ENCODE assay signal across 15 cellular contexts in genomic region chr16:72149676-72150464, GRCh38. TPM values are rescaled to one million over a fixed set of nuclear protein-coding genes. Genes with fewer than 3 reads are reported as not detected.
DNase-seq lines count a peak whose midpoint lies in the region; ATAC-seq and TF ChIP-seq lines count a peak whose summit lies in the region.
"Had no signal": no experiment of that assay in that cellular context is flagged by ENCODE, and none has a peak within 500 bp of the region (broad histone marks: within the 10 kb centered on the region; RNA-seq: fewer than 3 reads in every experiment).

No MANE protein-coding gene starts in this region.

- H3K18ac ChIP-seq in H9 (ENCODE audit: insufficient read length, low read depth, low read length), result no peak overlapping the region

- no peak overlapping the region for H4K91ac ChIP-seq in H9 (ENCODE audit: insufficient read length, low read depth, low read length)

- H3K79me2 ChIP-seq in DND-41 (ENCODE audit: insufficient read depth, low read length), result no peaks in the 10 kb centered on the region
- no peaks in the 10 kb centered on the region for H3K79me2 ChIP-seq in H9 (ENCODE audit: insufficient read depth, low read length)
- H3K79me2 ChIP-seq in OCI-LY3 (ENCODE audit: low read length), result no peaks in the 10 kb centered on the region

- WGBS in H9 (ENCODE audit: extremely low coverage, insufficient read length, low lambda C conversion rate), result no CpG with 5 or more reads among the region's 8 CpGs

- H3K56ac ChIP-seq in H9 (ENCODE audit: insufficient read length, low read depth, low read length), result no peak overlapping the region

- no peaks in the 10 kb centered on the region for H3K9me3 ChIP-seq in DND-41 (ENCODE audit: insufficient read depth, low read length, severe bottlenecking)
- no peaks in the 10 kb centered on the region for H3K9me3 ChIP-seq in H9 (ENCODE audit: control insufficient read depth, low read depth, low read length)
- H3K9me3 ChIP-seq in OCI-LY3 (ENCODE audit: insufficient read depth, low read length), result no peaks in the 10 kb centered on the region
- H3K9me3 ChIP-seq: thoracic aorta had no signal

- no peaks in the 10 kb centered on the region for H3K36me3 Mint-ChIP-seq in H9 (ENCODE audit: insufficient read depth in 1 of 3, low read depth in 3 of 3)
- H3K36me3 Mint-ChIP-seq: natural killer cell had no signal

- H3K4me1 ChIP-seq in DND-41 (ENCODE audit: insufficient read depth, low read length) (peaks cover 10% of the 10 kb centered on the region), H9 (ENCODE audit: insufficient read depth, low read length) (no peaks in the 10 kb centered on the region), OCI-LY3 (ENCODE audit: low read length) (peaks cover 2% of the 10 kb centered on the region; the same call in 1 of the 2 replicates)

- no peak overlapping the region for H3T11ph ChIP-seq in H9 (ENCODE audit: low read length)

- no peaks in the 10 kb centered on the region; a peak in 1 of 5 replicates for H3K9me3 Mint-ChIP-seq in H9
- H3K9me3 Mint-ChIP-seq: HFFc6; natural killer cell; T-helper 2 cell treated with Interferon-gamma antibody and Interleukin-4, amounts not matched to agents 5 μg/mL and 100 μg/mL, for 36 hours had no signal

- H3K4me3 Mint-ChIP-seq in H9, result no peak overlapping the region
- H3K4me3 Mint-ChIP-seq: HFFc6; natural killer cell; T-helper 2 cell treated with Interferon-gamma antibody and Interleukin-4, amounts not matched to agents 5 μg/mL and 100 μg/mL, for 36 hours had no signal

- intact Hi-C loops in head of caudate nucleus (cut with DNase I), result no loop called here

- DNase-seq in DND-41 (peak; percentile 29), H9 (peak; percentile 59), left kidney (ENCODE audit: low read depth, low spot score) (peak; percentile 27), head of caudate nucleus (no peak), NCI-H446 (lab: John Stamatoyannopoulos, UW) (no peak), NAMALWA (ENCODE audit: low spot score) (no peak)
- DNase-seq: activated CD4-positive, alpha-beta T cell treated with anti-CD3 and anti-CD28 coated beads for 4 hours; activated T-cell treated with anti-CD3 and anti-CD28 coated beads for 4 hours; HFFc6; natural killer cell; NCI-H1048 had no signal

- H3K4me2 ChIP-seq in DND-41 (ENCODE audit: insufficient read depth, low read length), result no peak overlapping the region
- no peak overlapping the region for H3K4me2 ChIP-seq in H9 (ENCODE audit: insufficient read depth, insufficient read length, low read length)
- H3K4me2 ChIP-seq in OCI-LY3 (ENCODE audit: low read length), result no peak overlapping the region

- no peak overlapping the region for H2BK15ac ChIP-seq in H9 (ENCODE audit: low read depth, low read length)

- H3K36me3 ChIP-seq in DND-41 (ENCODE audit: insufficient read depth, low read length) (no peaks in the 10 kb centered on the region), OCI-LY3 (replicated peaks; ENCODE audit: low read depth, low read length) (no peaks in the 10 kb centered on the region)
- H3K36me3 ChIP-seq: cardiac muscle cell, thoracic aorta had no signal

- no peak overlapping the region for H2BK12ac ChIP-seq in H9 (ENCODE audit: insufficient read length, low read depth, low read length)

- H2AFZ ChIP-seq in DND-41 (ENCODE audit: low read depth, low read length), result no peak overlapping the region
- no peak overlapping the region for H2AFZ ChIP-seq in H9 (ENCODE audit: low read length)
- no peak overlapping the region for H2AFZ ChIP-seq in OCI-LY3 (ENCODE audit: low read depth, low read length)

- no peak overlapping the region for H2BK120ac ChIP-seq in H9 (ENCODE audit: low read depth, low read length, poor library complexity, severe bottlenecking)

- H3K23me2 ChIP-seq in H9 (ENCODE audit: insufficient read length, low read depth, low read length, poor library complexity, severe bottlenecking), result no peaks in the 10 kb centered on the region

- H3K4ac ChIP-seq in H9 (ENCODE audit: low read depth, low read length), result no peak overlapping the region

- H2AK5ac ChIP-seq in H9 (ENCODE audit: insufficient read length, low read length), result no peak overlapping the region

- H3K4me3 ChIP-seq in DND-41 (ENCODE audit: low read depth in 1 of 2, low read length in 2 of 2) (no peak overlapping the region), OCI-LY3 (ENCODE audit: low read length) (no peak overlapping the region)
- H3K4me3 ChIP-seq: cardiac muscle cell, thoracic aorta had no signal

- peaks cover 8 to 9% of the 10 kb centered on the region in 2 experiments for H3K4me1 Mint-ChIP-seq in H9

- no peak overlapping the region for H3K14ac ChIP-seq in H9 (ENCODE audit: insufficient read depth, low read length)

- H3K27me3 ChIP-seq in DND-41 (ENCODE audit: insufficient read depth, low read length, poor library complexity), result no peaks in the 10 kb centered on the region
- H3K27me3 ChIP-seq in H9 (ENCODE audit: insufficient read depth, low read length), result no peaks in the 10 kb centered on the region
- no peaks in the 10 kb centered on the region for H3K27me3 ChIP-seq in OCI-LY3 (ENCODE audit: low read depth, low read length)
- H3K27me3 ChIP-seq: cardiac muscle cell had no signal

- no peaks in the 10 kb centered on the region for H3K79me1 ChIP-seq in H9 (ENCODE audit: insufficient read depth, low read depth, low read length, poor library complexity, severe bottlenecking)

- no peaks in the 10 kb centered on the region for H4K20me1 ChIP-seq in DND-41 (ENCODE audit: insufficient read depth, low read length)
- no peaks in the 10 kb centered on the region for H4K20me1 ChIP-seq in H9 (ENCODE audit: control insufficient read depth, insufficient read depth, insufficient read length)
- no peaks in the 10 kb centered on the region for H4K20me1 ChIP-seq in OCI-LY3 (ENCODE audit: insufficient read depth, low read length)

- H4K8ac ChIP-seq in H9 (replicated peaks; ENCODE audit: insufficient read length, low read depth, low read length), result no peak overlapping the region

- H3K27ac Mint-ChIP-seq in H9, result peak overlapping the region in 2 of 3 experiments; percentile 26 to 46; a peak in 2 of 7 replicates
- H3K27ac Mint-ChIP-seq: HFFc6; natural killer cell; T-helper 2 cell treated with Interferon-gamma antibody and Interleukin-4, amounts not matched to agents 5 μg/mL and 100 μg/mL, for 36 hours had no signal

- ATAC-seq in DND-41 (ENCODE audit: insufficient read depth, low read depth), result peak; percentile 84
- ATAC-seq: natural killer cell had no signal

- no peak overlapping the region for H2BK5ac ChIP-seq in H9 (ENCODE audit: insufficient read length, low read length)

- peaks cover 5% of the 10 kb centered on the region for H3K27me3 Mint-ChIP-seq in H9 (ENCODE audit: low read depth)

- no peak overlapping the region for H3K23ac ChIP-seq in H9 (ENCODE audit: insufficient read length, low read depth, low read length)

- no peak overlapping the region for H3K27ac ChIP-seq in DND-41 (ENCODE audit: low read length)
- H3K27ac ChIP-seq in H9 (ENCODE audit: insufficient read length, low read depth, low read length), result no peak overlapping the region
- no peak overlapping the region for H3K27ac ChIP-seq in OCI-LY3 (ENCODE audit: low read length)
- H3K27ac ChIP-seq: cardiac muscle cell, thoracic aorta had no signal

- H4K5ac ChIP-seq in H9 (ENCODE audit: insufficient read length, low read depth, low read length), result no peak overlapping the region

- no peak for TF ChIP-seq CTCF in DND-41 (IDR thresholded peaks at IDR 0.05; ENCODE audit: borderline replicate concordance, extremely low read depth, low read length, poor library complexity, severe bottlenecking)
- TF ChIP-seq CTCF in H9 (conservative IDR thresholded peaks at IDR 0.05), result peak; percentile 66
- peak; percentile 34 for TF ChIP-seq CTCF in OCI-LY3 (IDR thresholded peaks at IDR 0.05; ENCODE audit: low read depth, low read length)

- H3K9ac ChIP-seq in DND-41 (ENCODE audit: low read depth, low read length), result no peak overlapping the region
- H3K9ac ChIP-seq in H9 (ENCODE audit: extremely low read depth, insufficient read length, low read length), result no peak overlapping the region
- no peak overlapping the region for H3K9ac ChIP-seq in OCI-LY3 (ENCODE audit: low read length)

- no peak overlapping the region for H2BK20ac ChIP-seq in H9 (ENCODE audit: low read depth, low read length, poor library complexity, severe bottlenecking)

RNA-seq across cellular contexts. Expression of gene PMFBP1, which starts 22.1 kb away (rescaled TPM):
- total RNA-seq in H9 (2021), result 1.6 and 2.7 TPM in 2 replicates

RNA-seq across cellular contexts. Expression of gene DHX38, which starts 56.2 kb away (rescaled TPM):
- 60.5 and 64.2 TPM in 2 replicates for total RNA-seq in H9 (2021)

RNA-seq across cellular contexts. Expression of gene TXNL4B, which starts 56.5 kb away (rescaled TPM):
- total RNA-seq in H9 (2021), result 9.9 and 10.3 TPM in 2 replicates

Comparison
In these comparisons a context has a peak if more than half of its experiments do, and no peak if none do; other contexts are left out.
1. DNase-seq: peak in DND-41 (single experiment), H9 (single experiment) and left kidney (single experiment); none in head of caudate nucleus (0 of 42), NCI-H446 (0 of 2) and NAMALWA (single experiment).